In the genomic region with DNA sequence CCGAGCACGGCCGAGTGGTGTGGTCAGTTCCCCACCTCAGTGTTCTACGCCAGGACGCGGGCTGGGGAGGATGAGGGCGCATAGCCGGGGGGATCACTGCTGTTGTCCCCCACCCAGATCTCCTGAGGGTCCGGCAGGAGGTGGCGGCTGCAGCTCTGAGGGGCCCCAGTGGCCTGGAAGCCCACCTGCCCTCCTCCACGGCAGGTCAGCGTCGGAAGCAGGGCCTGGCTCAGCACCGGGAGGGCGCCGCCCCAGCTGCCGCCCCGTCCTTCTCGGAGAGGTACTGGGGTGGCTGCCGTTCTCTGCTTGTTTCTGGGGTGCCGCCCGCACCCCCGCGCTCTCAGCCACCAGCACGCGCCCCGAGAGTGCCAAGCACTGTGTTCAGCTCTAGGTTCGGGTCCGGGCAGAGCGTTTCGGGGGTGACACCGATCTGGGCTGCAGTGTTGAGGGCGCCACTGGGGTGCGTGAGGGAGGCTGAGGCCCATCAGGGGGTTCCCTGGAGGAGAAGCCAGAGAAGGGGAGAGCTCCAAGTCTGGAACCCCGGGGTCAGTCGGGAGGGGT, we compare ENCODE assay signal across 8 cellular contexts. TPM values are rescaled to one million over a fixed set of nuclear protein-coding genes. Genes with fewer than 3 reads are reported as not detected.
A peak's percentile ranks its signal among the peaks of the same experiment; 100 is the strongest.
DNase-seq lines count a peak whose midpoint lies in the region; ATAC-seq and TF ChIP-seq lines count a peak whose summit lies in the region.
"Had no signal": no experiment of that assay in that cellular context is flagged by ENCODE, and none has a peak within 500 bp of the region (broad histone marks: within the 10 kb centered on the region; RNA-seq: fewer than 3 reads in every experiment).

No MANE protein-coding gene starts in this region.

- H3K27me3 Mint-ChIP-seq in T-helper 17 cell: peaks cover 19% of the 10 kb centered on the region

- H3K4me1 Mint-ChIP-seq in T-helper 17 cell: peaks cover 7% of the 10 kb centered on the region

- H3K4me3 ChIP-seq in HAP-1: peak overlapping the region; percentile 24
- H3K4me3 ChIP-seq in right cardiac atrium (ENCODE audit: low read length): peak overlapping the region; percentile 43
- H3K4me3 ChIP-seq in spleen: peak overlapping the region; percentile 16 to 70 (median 40)

- peaks cover 24% of the 10 kb centered on the region for H3K36me3 ChIP-seq in HAP-1 (replicated peaks)
- peaks cover 0 to 26% (median 21%) of the 10 kb centered on the region in 6 donors for H3K36me3 ChIP-seq in spleen

- H3K27me3 ChIP-seq in HAP-1 (ENCODE audit: low read depth): no peaks in the 10 kb centered on the region
- no peaks in the 10 kb centered on the region for H3K27me3 ChIP-seq in right cardiac atrium (ENCODE audit: control insufficient read depth, insufficient read depth)
- H3K27me3 ChIP-seq in spleen (replicated peaks in 1 of 7): peaks cover 11 to 79% (median 68%) of the 10 kb centered on the region in 7 donors

- H3K9me3 ChIP-seq in HAP-1 (no peaks in the 10 kb centered on the region), T-helper 17 cell (ENCODE audit: control insufficient read depth, low read length, poor library complexity, severe bottlenecking) (no peaks in the 10 kb centered on the region), right cardiac atrium (ENCODE audit: control insufficient read depth, low read length) (no peaks in the 10 kb centered on the region), spleen (no peaks in the 10 kb centered on the region)

- intact Hi-C loops in right cardiac atrium (cut with DNase I): no loop called here
- intact Hi-C loops in spleen (cut with DNase I; ENCODE audit: low total_unique reads): no loop called here

- peaks cover 2% of the 10 kb centered on the region for H3K36me3 Mint-ChIP-seq in T-helper 17 cell (ENCODE audit: low read depth)

- no peak for TF ChIP-seq POLR2A in spleen (IDR thresholded peaks at IDR 0.05)

- TF ChIP-seq CTCF in spleen (IDR thresholded peaks at IDR 0.05 in 8 of 11, conservative IDR thresholded peaks at IDR 0.05 in 3 of 11): no peak

- 5% methylated on average over 36 of the region's 36 CpGs for WGBS in right cardiac atrium
- 0 to 4% (median 3%) methylated on average over 2 to 36 of the region's 36 CpGs for WGBS in spleen, 5 donors

- H3K27ac ChIP-seq in right cardiac atrium (ENCODE audit: low read length) (peak overlapping the region; percentile 10), spleen (peak overlapping the region in 7 of 8 donors; percentile 41 to 85 (median 82))

- DNase-seq in HAP-1 (ENCODE audit: low spot score in 2 of 2) (no peak), T-helper 17 cell (no peak), right cardiac atrium (peak in 1 of 3 donors; percentile 74), spleen (no peak), mucosa of gallbladder (ENCODE audit: low spot score) (no peak), hippocampal formation (lab: John Stamatoyannopoulos, UW) (no peak)
- DNase-seq in effector CD4-positive, alpha-beta T cell: no peak
- DNase-seq: activated CD4-positive, alpha-beta T cell treated with anti-CD3 and anti-CD28 coated beads, Interleukin-2, amount 50 U/mL, for 4 hours had no signal

- peaks cover 22% of the 10 kb centered on the region for H3K4me1 ChIP-seq in HAP-1
- H3K4me1 ChIP-seq in right cardiac atrium (ENCODE audit: control insufficient read depth, insufficient read depth, low read length): no peaks in the 10 kb centered on the region
- H3K4me1 ChIP-seq in spleen: peaks cover 21 to 81% (median 53%) of the 10 kb centered on the region in 6 donors

- peak overlapping the region; percentile 82 for H3K4me3 Mint-ChIP-seq in T-helper 17 cell

- H3K27ac Mint-ChIP-seq in T-helper 17 cell: no peak overlapping the region

- no peak for ATAC-seq in T-helper 17 cell
- no peak for ATAC-seq in right cardiac atrium

- in situ Hi-C loops in HAP-1 (cut with MboI; ENCODE audit: low sequenced_read_pairs): no loop called here

RNA-seq across cellular contexts. Expression of gene SAMD11, which starts 17.4 kb away (rescaled TPM):
- total RNA-seq in T-helper 17 cell (not detected), right cardiac atrium (10 to 100 TPM in 3 of 4 donors, 1 to 10 TPM in 1; 6.9 to 27.2 (median 11.4) TPM), spleen (10 to 100 TPM in 5 of 7 donors, 1 to 10 TPM in 2; 7.5 to 37.0 (median 18.1) TPM), mucosa of gallbladder (15.0 TPM)
- polyA plus RNA-seq in right cardiac atrium (7.8 TPM), spleen (10 to 100 TPM in 2 of 3 donors, 1 to 10 TPM in 1; 7.7 to 33.2 (median 19.8) TPM)

RNA-seq across cellular contexts. Expression of gene NOC2L, which starts 17.9 kb away (rescaled TPM):
- 10 to 100 TPM; 45.2 to 51.7 TPM for total RNA-seq in T-helper 17 cell
- 10 to 100 TPM; 43.6 to 48.6 (median 45.5) TPM for total RNA-seq in right cardiac atrium
- 44.3 TPM for polyA plus RNA-seq in right cardiac atrium
- total RNA-seq in spleen: 10 to 100 TPM; 26.2 to 61.1 (median 44.7) TPM
- polyA plus RNA-seq in spleen: 10 to 100 TPM; 46.6 to 73.4 (median 52.8) TPM
- 54.1 TPM for total RNA-seq in mucosa of gallbladder

RNA-seq across cellular contexts. Expression of gene KLHL17, which starts 19.3 kb away (rescaled TPM):
- total RNA-seq in T-helper 17 cell: 10 to 100 TPM; 16.1 to 16.6 TPM
- total RNA-seq in right cardiac atrium: 1 to 10 TPM; 5.0 to 9.7 (median 6.6) TPM
- polyA plus RNA-seq in right cardiac atrium: 5.3 TPM
- 10 to 100 TPM; 12.0 to 21.5 (median 18.7) TPM for total RNA-seq in spleen
- 10 to 100 TPM; 14.1 to 31.6 (median 26.0) TPM for polyA plus RNA-seq in spleen
- total RNA-seq in mucosa of gallbladder: 22.5 TPM

RNA-seq across cellular contexts. Expression of gene PLEKHN1, which starts 25.2 kb away (rescaled TPM):
- total RNA-seq in T-helper 17 cell (1 to 10 TPM; 3.4 to 4.3 TPM), right cardiac atrium (under 1 TPM in 1 of 4 donors, not detected in 3; 0.41 TPM), spleen (1 to 10 TPM in 5 of 7 donors, under 1 TPM in 2; 0.65 to 2.2 (median 1.1) TPM), mucosa of gallbladder (1.8 TPM)
- polyA plus RNA-seq in right cardiac atrium (0.14 TPM), spleen (under 1 TPM; 0.17 to 0.80 (median 0.63) TPM)

RNA-seq across cellular contexts. Expression of gene PERM1, which starts 40.8 kb away (rescaled TPM):
- not detected for total RNA-seq in T-helper 17 cell
- 10 to 100 TPM; 44.4 to 78.0 (median 57.4) TPM for total RNA-seq in right cardiac atrium
- 112 TPM for polyA plus RNA-seq in right cardiac atrium
- under 1 TPM in 3 of 7 donors, not detected in 4; 0.39 to 0.85 (median 0.60) TPM for total RNA-seq in spleen
- under 1 TPM; 0.20 to 0.80 (median 0.21) TPM for polyA plus RNA-seq in spleen
- total RNA-seq in mucosa of gallbladder: 0.35 TPM

Comparison
In these comparisons a context has a peak if more than half of its experiments do, and no peak if none do; other contexts are left out.
1. RNA of gene SAMD11, which starts 17.4 kb away (total RNA-seq): 7.5 to 37.0 TPM in spleen, 15.0 TPM in mucosa of gallbladder (single experiment) and 6.9 to 27.2 TPM in right cardiac atrium; not detected in T-helper 17 cell; every median in the first group is over 4 times any median in the second.
2. Peak in every context shown above with its lines, with median percentiles within 50 percentile points of each other: H3K4me3 ChIP-seq.